ENCODE assay signal across 16 cellular contexts in the genomic region with DNA sequence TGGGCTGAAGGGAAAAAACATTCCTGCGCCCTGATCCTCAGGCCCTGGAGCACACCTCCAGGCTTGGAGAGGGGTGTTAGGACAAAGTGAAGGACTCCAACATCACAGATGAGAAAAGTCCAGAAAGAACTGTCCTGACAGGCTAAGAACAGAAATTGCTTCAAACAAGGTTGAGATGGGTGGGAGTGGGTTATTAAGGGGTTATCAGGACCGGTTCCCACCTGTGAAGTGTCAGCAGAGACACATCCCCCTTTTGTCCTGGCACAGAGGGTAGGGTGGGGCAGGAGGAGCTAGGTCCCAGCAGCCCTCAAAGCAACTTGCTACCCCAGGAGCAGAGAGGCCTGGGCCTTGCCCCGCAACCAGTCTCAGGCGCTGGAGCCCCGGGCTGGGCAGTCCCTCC. TPM values are rescaled to one million over a fixed set of nuclear protein-coding genes. Genes with fewer than 3 reads are reported as not detected.
A peak's percentile ranks its signal among the peaks of the same experiment; 100 is the strongest.
DNase-seq lines count a peak whose midpoint lies in the region; ATAC-seq and TF ChIP-seq lines count a peak whose summit lies in the region.
"Had no signal": no experiment of that assay in that cellular context is flagged by ENCODE, and none has a peak within 500 bp of the region (broad histone marks: within the 10 kb centered on the region; RNA-seq: fewer than 3 reads in every experiment).

No MANE protein-coding gene starts in this region.

- no peaks in the 10 kb centered on the region for H3K9me3 ChIP-seq in Panc1 (ENCODE audit: control insufficient read depth, insufficient read depth, low read depth, low read length)
- H3K9me3 ChIP-seq: Caco-2 had no signal

- H3K36me3 Mint-ChIP-seq in nephron progenitor cell (ENCODE audit: low read depth), result no peaks in the 10 kb centered on the region
- H3K36me3 Mint-ChIP-seq in stimulated activated effector memory CD8-positive, alpha-beta T cell treated with anti-CD3 and anti-CD28 coated beads, Interleukin-12 subunit alpha, Interleukin-12 subunit beta, amount 100 ng/mL, for 72 hours, result no peaks in the 10 kb centered on the region
- H3K36me3 Mint-ChIP-seq in natural killer cell treated with Interleukin-12 subunit alpha and Interleukin-12 subunit beta and Interleukin-15 and Interleukin-18, amount 100 ng/mL, for 72 hours, result no peaks in the 10 kb centered on the region
- H3K36me3 Mint-ChIP-seq in activated T-helper 2 cell treated with anti-CD3 and anti-CD28 coated beads, Interferon-gamma antibody, Interleukin-2, Interleukin-4, amounts not matched to agents 10 μg/mL and 5 μg/mL and 100 μg/mL, durations not matched to agents 14 hours and 24 hours and 36 hours (ENCODE audit: low read depth), result no peaks in the 10 kb centered on the region
- H3K36me3 Mint-ChIP-seq: CD8-positive, alpha-beta memory T cell had no signal

- H3K9me3 Mint-ChIP-seq in nephron progenitor cell, result peaks cover 3% of the 10 kb centered on the region
- H3K9me3 Mint-ChIP-seq in stimulated activated effector memory CD8-positive, alpha-beta T cell treated with anti-CD3 and anti-CD28 coated beads, Interleukin-12 subunit alpha, Interleukin-12 subunit beta, amount 100 ng/mL, for 72 hours, result no peaks in the 10 kb centered on the region
- H3K9me3 Mint-ChIP-seq in natural killer cell treated with Interleukin-12 subunit alpha and Interleukin-12 subunit beta and Interleukin-15 and Interleukin-18, amount 100 ng/mL, for 72 hours, result no peaks in the 10 kb centered on the region
- no peaks in the 10 kb centered on the region for H3K9me3 Mint-ChIP-seq in activated T-helper 2 cell treated with anti-CD3 and anti-CD28 coated beads, Interferon-gamma antibody, Interleukin-2, Interleukin-4, amounts not matched to agents 10 μg/mL and 5 μg/mL and 100 μg/mL, durations not matched to agents 14 hours and 24 hours and 36 hours
- H3K9me3 Mint-ChIP-seq: CD8-positive, alpha-beta memory T cell had no signal

- in situ Hi-C loops in Panc1 (cut with HindIII; ENCODE audit: low pct_unique_long_range_greater_than_20kb, low sequenced_read_pairs), result no loop called here

- TF ChIP-seq CTCF in C4-2B (conservative IDR thresholded peaks at IDR 0.05) (no peak), Panc1 (IDR thresholded peaks at IDR 0.05) (no peak), nephron progenitor cell (IDR thresholded peaks at IDR 0.05) (no peak)

- POLR2A ChIA-PET in Panc1 (lab: Charles Lee), result no interaction called here

- H3K27me3 ChIP-seq in Panc1 (ENCODE audit: control insufficient read depth, insufficient read depth, low read length), result no peaks in the 10 kb centered on the region

- DNase-seq in Panc1 (ENCODE audit: low read depth, low spot score) (no peak), nephron progenitor cell (no peak), substantia nigra (lab: John Stamatoyannopoulos, UW) (no peak)
- no peak for DNase-seq in stimulated activated effector memory CD8-positive, alpha-beta T cell treated with anti-CD3 and anti-CD28 coated beads, Interleukin-12 subunit alpha, Interleukin-12 subunit beta, amount 100 ng/mL, for 72 hours (ENCODE audit: low spot score in 2 of 2)
- no peak for DNase-seq in natural killer cell treated with Interleukin-12 subunit alpha and Interleukin-12 subunit beta and Interleukin-15 and Interleukin-18, amount 100 ng/mL, for 72 hours (ENCODE audit: low spot score)
- DNase-seq in activated T-helper 2 cell treated with anti-CD3 and anti-CD28 coated beads, Interferon-gamma antibody, Interleukin-2, Interleukin-4, amounts not matched to agents 10 μg/mL and 5 μg/mL and 100 μg/mL, durations not matched to agents 14 hours and 24 hours and 36 hours (ENCODE audit: low spot score), result no peak
- DNase-seq: Caco-2; CD8-positive, alpha-beta memory T cell; DND-41; GDM1; IMR-90 had no signal

- H3K27me3 Mint-ChIP-seq in nephron progenitor cell (ENCODE audit: low read depth, poor library complexity), result peaks cover 16% of the 10 kb centered on the region
- no peaks in the 10 kb centered on the region for H3K27me3 Mint-ChIP-seq in natural killer cell treated with Interleukin-12 subunit alpha and Interleukin-12 subunit beta and Interleukin-15 and Interleukin-18, amount 100 ng/mL, for 72 hours
- H3K27me3 Mint-ChIP-seq in activated T-helper 2 cell treated with anti-CD3 and anti-CD28 coated beads, Interferon-gamma antibody, Interleukin-2, Interleukin-4, amounts not matched to agents 10 μg/mL and 5 μg/mL and 100 μg/mL, durations not matched to agents 14 hours and 24 hours and 36 hours (ENCODE audit: low read depth), result no peaks in the 10 kb centered on the region

- no TSS peak for BruUV-seq in Panc1 (replicated peaks; lab: Mats Ljungman, UMichigan)

- CTCF ChIA-PET in Panc1 (lab: Charles Lee), result no interaction called here

- intact Hi-C loops in Panc1 (cut with micrococcal nuclease; ENCODE audit: unreplicated experiment), result no loop called here
- intact Hi-C loops in activated T-helper 2 cell treated with anti-CD3 and anti-CD28 coated beads, Interferon-gamma antibody, Interleukin-2, Interleukin-4, amounts not matched to agents 10 μg/mL and 5 μg/mL and 100 μg/mL, durations not matched to agents 14 hours and 24 hours and 36 hours (cut with micrococcal nuclease), result no loop called here

- H3K4me1 Mint-ChIP-seq in nephron progenitor cell, result peaks cover 53% of the 10 kb centered on the region
- H3K4me1 Mint-ChIP-seq in stimulated activated effector memory CD8-positive, alpha-beta T cell treated with anti-CD3 and anti-CD28 coated beads, Interleukin-12 subunit alpha, Interleukin-12 subunit beta, amount 100 ng/mL, for 72 hours, result no peaks in the 10 kb centered on the region
- no peaks in the 10 kb centered on the region for H3K4me1 Mint-ChIP-seq in natural killer cell treated with Interleukin-12 subunit alpha and Interleukin-12 subunit beta and Interleukin-15 and Interleukin-18, amount 100 ng/mL, for 72 hours (ENCODE audit: low read depth in 2 of 2)
- H3K4me1 Mint-ChIP-seq in activated T-helper 2 cell treated with anti-CD3 and anti-CD28 coated beads, Interferon-gamma antibody, Interleukin-2, Interleukin-4, amounts not matched to agents 10 μg/mL and 5 μg/mL and 100 μg/mL, durations not matched to agents 14 hours and 24 hours and 36 hours (ENCODE audit: low read depth), result peaks cover 7% of the 10 kb centered on the region

- no peak overlapping the region for H3K4me3 ChIP-seq in Panc1 (ENCODE audit: low read depth in 2 of 2, low read length in 2 of 2)

- H3K4me3 Mint-ChIP-seq in nephron progenitor cell, result no peak overlapping the region
- H3K4me3 Mint-ChIP-seq in stimulated activated effector memory CD8-positive, alpha-beta T cell treated with anti-CD3 and anti-CD28 coated beads, Interleukin-12 subunit alpha, Interleukin-12 subunit beta, amount 100 ng/mL, for 72 hours, result no peak overlapping the region
- H3K4me3 Mint-ChIP-seq in natural killer cell treated with Interleukin-12 subunit alpha and Interleukin-12 subunit beta and Interleukin-15 and Interleukin-18, amount 100 ng/mL, for 72 hours, result no peak overlapping the region
- H3K4me3 Mint-ChIP-seq in activated T-helper 2 cell treated with anti-CD3 and anti-CD28 coated beads, Interferon-gamma antibody, Interleukin-2, Interleukin-4, amounts not matched to agents 10 μg/mL and 5 μg/mL and 100 μg/mL, durations not matched to agents 14 hours and 24 hours and 36 hours (ENCODE audit: low read depth), result no peak overlapping the region

- peak overlapping the region; percentile 99 for H3K27ac ChIP-seq in C4-2B
- H3K27ac ChIP-seq in Panc1 (ENCODE audit: low read length), result 0 out of 2 replicates have a peak overlapping the region, but pooled peaks have one; percentile 23
- H3K27ac ChIP-seq in substantia nigra (ENCODE audit: low read depth, low read length, poor library complexity, severe bottlenecking), result no peak overlapping the region

- H3K27ac Mint-ChIP-seq in nephron progenitor cell, result peak overlapping the region; percentile 74
- H3K27ac Mint-ChIP-seq in stimulated activated effector memory CD8-positive, alpha-beta T cell treated with anti-CD3 and anti-CD28 coated beads, Interleukin-12 subunit alpha, Interleukin-12 subunit beta, amount 100 ng/mL, for 72 hours, result peak overlapping the region; percentile 40
- no peak overlapping the region for H3K27ac Mint-ChIP-seq in natural killer cell treated with Interleukin-12 subunit alpha and Interleukin-12 subunit beta and Interleukin-15 and Interleukin-18, amount 100 ng/mL, for 72 hours
- H3K27ac Mint-ChIP-seq in activated T-helper 2 cell treated with anti-CD3 and anti-CD28 coated beads, Interferon-gamma antibody, Interleukin-2, Interleukin-4, amounts not matched to agents 10 μg/mL and 5 μg/mL and 100 μg/mL, durations not matched to agents 14 hours and 24 hours and 36 hours, result no peak overlapping the region
- H3K27ac Mint-ChIP-seq: CD8-positive, alpha-beta memory T cell had no signal

- ATAC-seq in Panc1, result no peak
- ATAC-seq in stimulated activated effector memory CD8-positive, alpha-beta T cell treated with anti-CD3 and anti-CD28 coated beads, Interleukin-12 subunit alpha, Interleukin-12 subunit beta, amount 100 ng/mL, for 72 hours, result no peak
- ATAC-seq in natural killer cell treated with Interleukin-12 subunit alpha and Interleukin-12 subunit beta and Interleukin-15 and Interleukin-18, amount 100 ng/mL, for 72 hours, result no peak
- ATAC-seq in HG02763 (IDR thresholded peaks at IDR 0.05; ENCODE audit: unreplicated experiment), result no peak
- ATAC-seq: HCT116 had no signal

- H3K4me1 ChIP-seq in Panc1 (ENCODE audit: control insufficient read depth, insufficient read depth, low read length), result peaks cover 26% of the 10 kb centered on the region

- H3K36me3 ChIP-seq in Panc1 (ENCODE audit: control insufficient read depth, insufficient read depth, low read length), result no peaks in the 10 kb centered on the region

RNA-seq across cellular contexts. Expression of a gene that starts 3.5 kb away (rescaled TPM):
- total RNA-seq in Panc1 (2021; ENCODE audit: unreplicated experiment), result 1.6 TPM
- polyA plus RNA-seq in Panc1 (2012; ENCODE audit: insufficient read length), result 2.0 TPM
- not detected for total RNA-seq in natural killer cell treated with Interleukin-12 subunit alpha and Interleukin-12 subunit beta and Interleukin-15 and Interleukin-18, amount 100 ng/mL, for 72 hours
- 0.09 and 0.16 TPM in 2 replicates for total RNA-seq in activated T-helper 2 cell treated with anti-CD3 and anti-CD28 coated beads, Interferon-gamma antibody, Interleukin-2, Interleukin-4, amounts not matched to agents 10 μg/mL and 5 μg/mL and 100 μg/mL, durations not matched to agents 14 hours and 24 hours and 36 hours
- total RNA-seq: A673; CD8-positive, alpha-beta memory T cell; IMR-90 had no signal
- polyA plus RNA-seq: BJ; CD8-positive, alpha-beta memory T cell had no signal

Comparison
In these comparisons a context has a peak if more than half of its experiments do, and no peak if none do; other contexts are left out.
1. H3K27ac Mint-ChIP-seq: peak in nephron progenitor cell (single experiment) and stimulated activated effector memory CD8-positive, alpha-beta T cell treated with anti-CD3 and anti-CD28 coated beads, Interleukin-12 subunit alpha, Interleukin-12 subunit beta, amount 100 ng/mL, for 72 hours (single experiment); none in natural killer cell treated with Interleukin-12 subunit alpha and Interleukin-12 subunit beta and Interleukin-15 and Interleukin-18, amount 100 ng/mL, for 72 hours (0 of 2) and activated T-helper 2 cell treated with anti-CD3 and anti-CD28 coated beads, Interferon-gamma antibody, Interleukin-2, Interleukin-4, amounts not matched to agents 10 μg/mL and 5 μg/mL and 100 μg/mL, durations not matched to agents 14 hours and 24 hours and 36 hours (single experiment).